Comparison of ENCODE assay signal across 9 cellular contexts in the genomic region with DNA sequence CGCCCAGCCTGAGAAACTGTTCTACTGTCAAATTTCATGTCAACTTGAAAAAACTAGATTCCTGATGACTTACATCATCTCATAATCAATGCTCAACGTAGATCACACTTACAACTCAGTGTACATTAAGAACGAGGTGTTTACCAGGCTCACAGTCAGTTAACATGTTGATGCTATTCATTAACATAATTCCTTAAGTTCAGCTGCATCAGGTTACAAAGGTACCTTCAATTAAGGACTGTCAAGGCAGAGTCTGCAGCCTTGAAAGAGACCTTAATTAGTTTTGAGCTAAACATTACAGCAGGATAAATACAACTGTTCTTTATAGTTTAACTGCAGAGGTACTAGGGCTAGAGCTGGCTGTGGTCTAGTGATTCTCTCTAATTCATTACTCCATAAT. TPM values are rescaled to one million over a fixed set of nuclear protein-coding genes. Genes with fewer than 3 reads are reported as not detected.
A peak's percentile ranks its signal among the peaks of the same experiment; 100 is the strongest.
DNase-seq lines count a peak whose midpoint lies in the region; ATAC-seq, FAIRE-seq and TF ChIP-seq lines count a peak whose summit lies in the region.
"Had no signal": no experiment of that assay in that cellular context is flagged by ENCODE, and none has a peak within 500 bp of the region (broad histone marks: within the 10 kb centered on the region; RNA-seq: fewer than 3 reads in every experiment).

No MANE protein-coding gene starts in this region.

- H3K79me2 ChIP-seq in H1 (ENCODE audit: control insufficient read depth in 1 of 2, insufficient read depth in 2 of 2, low read length in 2 of 2), result peaks cover 8 to 57% of the 10 kb centered on the region in 2 experiments
- peaks cover 7% of the 10 kb centered on the region for H3K79me2 ChIP-seq in parathyroid adenoma

- H3K4me3 ChIP-seq in H1 (ENCODE audit: extremely low read depth in 1 of 4, insufficient read depth in 2 of 4, low read depth in 3 of 4, low read length in 4 of 4) (peak overlapping the region in 2 of 4 experiments; percentile 83 to 99; a peak in 3 of 8 replicates), parathyroid adenoma (ENCODE audit: low read depth, low read length) (peak overlapping the region; percentile 35)

- no peak overlapping the region for H3K23ac ChIP-seq in H1 (ENCODE audit: insufficient read length)

- peaks cover 4% of the 10 kb centered on the region; the same call in 1 of the 2 replicates for H3K79me1 ChIP-seq in H1 (ENCODE audit: low read depth, low read length)

- H2AFZ ChIP-seq in H1 (ENCODE audit: low read length), result no peak overlapping the region
- H2AFZ ChIP-seq in parathyroid adenoma, result no peak overlapping the region

- H3K23me2 ChIP-seq in H1 (ENCODE audit: low read depth, low read length), result peaks cover 6% of the 10 kb centered on the region

- no peak overlapping the region for H2AK5ac ChIP-seq in H1 (ENCODE audit: low read depth, low read length)

- no peak overlapping the region for H4K5ac ChIP-seq in H1 (ENCODE audit: insufficient read length, low read depth, low read length)

- H4K20me1 ChIP-seq in H1 (replicated peaks in 1 of 2; ENCODE audit: control insufficient read depth in 1 of 2, insufficient read depth in 2 of 2, low read length in 2 of 2), result peaks cover 9 to 12% of the 10 kb centered on the region in 2 experiments

- TF ChIP-seq CTCF in Calu3 (IDR thresholded peaks at IDR 0.05; ENCODE audit: unreplicated experiment), result no peak
- no peak for TF ChIP-seq CTCF in H1 (IDR thresholded peaks at IDR 0.05; ENCODE audit: control extremely low read depth in 1 of 3, insufficient read depth in 1 of 3, low read depth in 1 of 3, low read length in 3 of 3)
- TF ChIP-seq CTCF in parathyroid adenoma (IDR thresholded peaks at IDR 0.05), result no peak

- DNase-seq in Calu3 (no peak), NCI-H69 (lab: John Stamatoyannopoulos, UW) (peak; percentile 73), H1 (ENCODE audit: low read depth in 1 of 2, low spot score in 2 of 2) (no peak), cerebellar cortex (ENCODE audit: low spot score) (no peak), frontal cortex (ENCODE audit: low spot score in 2 of 2) (no peak), H4 (ENCODE audit: low spot score) (no peak)
- DNase-seq: stimulated activated CD4-positive, alpha-beta T cell treated with anti-CD3 and anti-CD28 coated beads, Interleukin-2, amount 100 ng/mL, for 24 hours had no signal

- H3K9ac ChIP-seq in H1 (replicated peaks in 1 of 4; ENCODE audit: extremely low read depth in 1 of 4, low read depth in 3 of 4, low read length in 3 of 4) (no peak overlapping the region), parathyroid adenoma (no peak overlapping the region)

- POLR2A ChIA-PET in H1 (lab: Charles Lee; ENCODE audit: partially characterized antibody), result interaction anchor here (0.8 to 1.0 kb wide), 2 partner anchors 10 to 21 kb away, joined by 3 read pairs; no protein-coding TSS in a partner anchor

- H2BK5ac ChIP-seq in H1 (ENCODE audit: low read depth, low read length), result no peak overlapping the region

- H4K91ac ChIP-seq in H1 (replicated peaks; ENCODE audit: insufficient read length, low read length), result no peak overlapping the region

- H3K4me1 ChIP-seq in H1 (replicated peaks in 1 of 4; ENCODE audit: control insufficient read depth in 3 of 4, insufficient read depth in 4 of 4, low read length in 3 of 4) (peaks cover 4 to 10% (median 6%) of the 10 kb centered on the region in 4 experiments; a peak in 5 of 7 replicates), parathyroid adenoma (peaks cover 9% of the 10 kb centered on the region)

- WGBS in H1 (ENCODE audit: extremely low coverage in 1 of 2, insufficient coverage in 1 of 2, insufficient read length in 1 of 2, insufficient replicate concordance in 2 of 2, low coverage in 1 of 2, low lambda C conversion rate in 2 of 2, missing lambda C conversion rate in 1 of 2), 2 experiments, result 73% methylated on average over 3 of the region's 3 CpGs; no CpG with 5 or more reads in 1 of the 2 experiments

- no peak overlapping the region for H2BK20ac ChIP-seq in H1 (ENCODE audit: low read length)

- H4K8ac ChIP-seq in H1 (ENCODE audit: extremely low read depth, insufficient read depth, low read length), result no peak overlapping the region

- H3K27me3 ChIP-seq in H1 (replicated peaks in 1 of 4; ENCODE audit: control insufficient read depth in 3 of 4, extremely low read depth in 1 of 4, insufficient read depth in 3 of 4, low read length in 3 of 4), result no peaks in the 10 kb centered on the region
- H3K27me3 ChIP-seq in parathyroid adenoma (ENCODE audit: control insufficient read depth, insufficient read depth, low read length), result no peaks in the 10 kb centered on the region

- no peak overlapping the region for H3K14ac ChIP-seq in H1 (ENCODE audit: insufficient read length)

- TF ChIP-seq POLR2A in H1 (IDR thresholded peaks at IDR 0.05; ENCODE audit: control extremely low read depth in 1 of 2, low read depth in 2 of 2, low read length in 2 of 2), result no peak

- CTCF ChIA-PET in Calu3 (lab: Charles Lee), result no interaction called here
- CTCF ChIA-PET in H1 (lab: Charles Lee; ENCODE audit: partially characterized antibody), result interaction anchor here (0.7 to 1.7 kb wide), 2 partner anchors 14 to 46 kb away, joined by 4 to 5 read pairs; no protein-coding TSS in a partner anchor

- H3K4me2 ChIP-seq in H1 (ENCODE audit: insufficient read depth in 1 of 2, low read depth in 2 of 2, low read length in 2 of 2), result peak overlapping the region; percentile 39 to 98
- H3K4me2 ChIP-seq in parathyroid adenoma (ENCODE audit: low read length), result peak overlapping the region; percentile 94

- no TSS peak for BruUV-seq in Calu3 (replicated peaks; lab: Mats Ljungman, UMichigan)

- H2BK120ac ChIP-seq in H1 (replicated peaks; ENCODE audit: low read depth, low read length), result no peak overlapping the region

- H3K18ac ChIP-seq in H1 (ENCODE audit: extremely low read depth, low read length), result no peak overlapping the region

- ATAC-seq in GM18909 (IDR thresholded peaks at IDR 0.05; ENCODE audit: poor library complexity, unreplicated experiment), result no peak

- H3K9me3 ChIP-seq in H1 (ENCODE audit: insufficient read depth in 2 of 2, low read depth in 1 of 2, low read length in 1 of 2) (no peaks in the 10 kb centered on the region), parathyroid adenoma (ENCODE audit: control insufficient read depth, low read length) (no peaks in the 10 kb centered on the region)

- H3K27me3 Mint-ChIP-seq in Calu3 (ENCODE audit: unreplicated experiment), result no peaks in the 10 kb centered on the region

- peak overlapping the region; percentile 85 for H3K4me3 Mint-ChIP-seq in Calu3 (ENCODE audit: low read depth, unreplicated experiment)

- intact Hi-C loops in Calu3 (cut with micrococcal nuclease; ENCODE audit: unreplicated experiment), result no loop called here

- no peak overlapping the region for H3K56ac ChIP-seq in H1 (replicated peaks; ENCODE audit: insufficient read length, low read depth, low read length)

- H3K27ac ChIP-seq in H1 (ENCODE audit: low read depth, low read length) (no peak overlapping the region), parathyroid adenoma (peak overlapping the region; percentile 24)

- H2BK12ac ChIP-seq in H1 (ENCODE audit: low read depth, low read length), result no peak overlapping the region

- no peaks in the 10 kb centered on the region for H3K9me3 Mint-ChIP-seq in Calu3 (ENCODE audit: low read depth, unreplicated experiment)

- peaks cover 45% of the 10 kb centered on the region for H3K36me3 Mint-ChIP-seq in Calu3 (ENCODE audit: insufficient read depth, unreplicated experiment)

- H3K4me1 Mint-ChIP-seq in Calu3 (ENCODE audit: low read depth, unreplicated experiment), result peaks cover 8% of the 10 kb centered on the region

- no peak overlapping the region for H3K4ac ChIP-seq in H1 (replicated peaks; ENCODE audit: insufficient read length, low read depth, low read length)

- TF ChIP-seq RAD21 in H1 (IDR thresholded peaks at IDR 0.05 in 1 of 2, conservative IDR thresholded peaks at IDR 0.05 in 1 of 2; ENCODE audit: low read depth in 2 of 2, low read length in 2 of 2), result no peak

- no peak for TF ChIP-seq EP300 in H1 (IDR thresholded peaks at IDR 0.05; ENCODE audit: borderline replicate concordance in 1 of 2, low read depth in 2 of 2, low read length in 2 of 2)

- H3K27ac Mint-ChIP-seq in Calu3 (ENCODE audit: unreplicated experiment), result no peak overlapping the region

- FAIRE-seq in H1 (lab: Jason Lieb, UNC) (no peak), frontal cortex (lab: Jason Lieb, UNC) (no peak)

- no peak overlapping the region for H2BK15ac ChIP-seq in H1 (ENCODE audit: low read length)

- H3K36me3 ChIP-seq in H1 (ENCODE audit: control insufficient read depth in 2 of 4, insufficient read depth in 4 of 4, low read length in 3 of 4) (peaks cover 0 to 34% (median 15%) of the 10 kb centered on the region in 4 experiments; a peak in 5 of 8 replicates), parathyroid adenoma (ENCODE audit: control insufficient read depth, insufficient read depth, low read length) (no peaks in the 10 kb centered on the region)

TF ChIP-seq in H1, 55 proteins besides CTCF, POLR2A, EP300 and RAD21 (continues in another document):
- TF ChIP-seq TAF7 (optimal IDR thresholded peaks at IDR 0.05; ENCODE audit: borderline replicate concordance, low read depth, low read length) (no peak), EGR1 (IDR thresholded peaks at IDR 0.05; ENCODE audit: borderline replicate concordance, low read depth, low read length) (no peak), TAF1 (IDR thresholded peaks at IDR 0.05; ENCODE audit: low read depth, low read length) (no peak), ZNF274 (IDR thresholded peaks at IDR 0.05; ENCODE audit: borderline replicate concordance, extremely low read depth, low read length) (no peak), SRF (IDR thresholded peaks at IDR 0.05; ENCODE audit: low read depth, low read length) (no peak), POLR2AphosphoS5 (IDR thresholded peaks at IDR 0.05; ENCODE audit: low read depth, low read length) (no peak), EZH2 (IDR thresholded peaks at IDR 0.05; ENCODE audit: low read depth, low read length, severe bottlenecking) (no peak), RNF2 (IDR thresholded peaks at IDR 0.05; ENCODE audit: borderline replicate concordance, low read depth, low read length, missing control alignments, poor library complexity, severe bottlenecking) (no peak)

RNA-seq across cellular contexts. Expression of a gene that starts 1.9 kb away (rescaled TPM):
- total RNA-seq in Calu3 (2022) (15.7 and 18.2 TPM in 2 replicates), frontal cortex (76.6 TPM)
- 55.5 and 58.7 TPM in 2 replicates for total RNA-seq in H1 (2021; fragmentation: NEBNext Ultra II Directional; extraction: Animal tissue kit (Norgen Biotek cat#: 25700))
- polyA plus RNA-seq in H1 (2011; rRNA removed), result 16.2 and 29.2 TPM in 2 replicates
- 28.3 TPM for polyA plus RNA-seq in H1 (2011; cell fraction: cytosol; rRNA removed)
- polyA plus RNA-seq in H1 (2011; cell fraction: nucleus; rRNA removed), result 12.9 TPM
- 17.2 to 33.1 TPM (median 21.4 TPM) in 4 replicates for polyA plus RNA-seq in H1 (2012, experiment 1 of 2)
- 2.4 TPM for polyA plus RNA-seq in H1 (2012, experiment 2 of 2)
- 27.9 TPM for polyA plus RNA-seq in H1 (2013, experiment 1 of 2)
- 25.8 TPM for polyA plus RNA-seq in H1 (2013, experiment 2 of 2)
- polyA minus RNA-seq in H1 (2011; rRNA and poly(A)+ RNA removed), result 51.9 and 68.1 TPM in 2 replicates
- polyA minus RNA-seq in H1 (2011; cell fraction: cytosol; rRNA and poly(A)+ RNA removed), result 29.4 TPM
- polyA minus RNA-seq in H1 (2011; cell fraction: nucleus; rRNA and poly(A)+ RNA removed), result 47.4 TPM
- total RNA-seq in H4 (2014; rRNA removed; shearing (Covaris generic)), result 48.0 and 62.1 TPM in 2 replicates
